ENCODE assay signal across 23 cellular contexts in the genomic region with DNA sequence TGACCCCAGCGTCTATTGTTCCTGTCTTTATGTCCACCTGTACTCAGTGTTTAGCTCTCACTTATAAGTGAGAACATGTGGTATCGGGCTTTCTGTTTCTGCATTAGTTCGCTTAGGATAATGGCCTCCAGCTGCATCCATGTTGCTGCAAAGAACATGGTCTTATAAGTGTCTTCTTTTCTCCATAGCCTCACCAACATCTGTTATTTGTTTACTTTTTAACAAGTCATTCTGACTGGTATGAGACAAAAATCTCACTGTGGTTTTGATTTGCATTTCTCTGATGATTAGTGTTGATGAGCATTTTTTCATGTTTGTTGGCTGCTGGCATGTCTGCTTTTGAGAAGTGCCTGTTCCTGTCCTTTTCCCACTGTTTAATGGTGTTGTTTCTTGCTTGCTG. TPM values are rescaled to one million over a fixed set of nuclear protein-coding genes. Genes with fewer than 3 reads are reported as not detected.
DNase-seq lines count a peak whose midpoint lies in the region; ATAC-seq lines count a peak whose summit lies in the region.
"Had no signal": no experiment of that assay in that cellular context is flagged by ENCODE, and none has a peak within 500 bp of the region (broad histone marks: within the 10 kb centered on the region; RNA-seq: fewer than 3 reads in every experiment).

No MANE protein-coding gene starts in this region.

- H3K27ac Mint-ChIP-seq in naive thymus-derived CD8-positive, alpha-beta T cell, result no peak overlapping the region
- H3K27ac Mint-ChIP-seq: activated naive CD8-positive, alpha-beta T cell treated with anti-CD3 and anti-CD28 coated beads, Interleukin-2, amount 10 ng/mL, durations not matched to agents 7 days and 5 days had no signal

- intact Hi-C loops in left cardiac atrium (cut with DNase I), result no loop called here

- no peak overlapping the region for H2AK5ac ChIP-seq in trophoblast cell (ENCODE audit: low read length)

- H3K36me3 ChIP-seq in trophoblast cell (ENCODE audit: control insufficient read depth in 1 of 2, insufficient read depth in 2 of 2, low read length in 2 of 2), result no peaks in the 10 kb centered on the region
- H3K36me3 ChIP-seq: BLaER1 treated with 17β-estradiol and CSF1 and Interleukin-3, amounts not matched to agents 10 nM and 100 nM; breast epithelium; spleen; thoracic aorta had no signal

- H3K27me3 ChIP-seq in trophoblast cell (ENCODE audit: insufficient read depth, low read length), result no peaks in the 10 kb centered on the region
- H3K27me3 ChIP-seq: BLaER1 treated with 17β-estradiol and CSF1 and Interleukin-3, amounts not matched to agents 10 nM and 100 nM; breast epithelium had no signal

- ATAC-seq in GM21825 (IDR thresholded peaks at IDR 0.05; ENCODE audit: unreplicated experiment) (peak; percentile 58), HG03520 (IDR thresholded peaks at IDR 0.05; ENCODE audit: unreplicated experiment) (peak; percentile 48), left cardiac atrium (no peak)
- no peak for ATAC-seq in naive thymus-derived CD8-positive, alpha-beta T cell
- ATAC-seq: mucosa of descending colon had no signal

- H3K36me3 Mint-ChIP-seq in naive thymus-derived CD8-positive, alpha-beta T cell, result no peaks in the 10 kb centered on the region
- H3K36me3 Mint-ChIP-seq: activated naive CD8-positive, alpha-beta T cell treated with anti-CD3 and anti-CD28 coated beads, Interleukin-2, amount 10 ng/mL, durations not matched to agents 7 days and 5 days had no signal

- no peak overlapping the region for H3K4ac ChIP-seq in trophoblast cell (ENCODE audit: low read depth, low read length)

- no peak overlapping the region for H2AFZ ChIP-seq in trophoblast cell (ENCODE audit: insufficient read depth, low read length, poor library complexity)

- H3K9ac ChIP-seq in trophoblast cell (ENCODE audit: low read length), result no peak overlapping the region
- H3K9ac ChIP-seq: BLaER1 treated with 17β-estradiol and CSF1 and Interleukin-3, amounts not matched to agents 10 nM and 100 nM had no signal

- no peak overlapping the region for H2BK12ac ChIP-seq in trophoblast cell (ENCODE audit: low read length)

- H3K4me3 Mint-ChIP-seq in naive thymus-derived CD8-positive, alpha-beta T cell, result no peak overlapping the region
- H3K4me3 Mint-ChIP-seq: activated naive CD8-positive, alpha-beta T cell treated with anti-CD3 and anti-CD28 coated beads, Interleukin-2, amount 10 ng/mL, durations not matched to agents 7 days and 5 days had no signal

- H3K4me1 ChIP-seq in trophoblast cell (ENCODE audit: control insufficient read depth in 1 of 2, insufficient read depth in 2 of 2, low read length in 2 of 2), result no peaks in the 10 kb centered on the region
- H3K4me1 ChIP-seq: BLaER1 treated with 17β-estradiol and CSF1 and Interleukin-3, amounts not matched to agents 10 nM and 100 nM; breast epithelium; spleen had no signal

- no peak overlapping the region for H3K18ac ChIP-seq in trophoblast cell (ENCODE audit: low read length)

- H3K4me2 ChIP-seq in trophoblast cell (ENCODE audit: low read length), result no peak overlapping the region
- H3K4me2 ChIP-seq: BLaER1 treated with 17β-estradiol and CSF1 and Interleukin-3, amounts not matched to agents 10 nM and 100 nM had no signal

- peaks cover 0 to 3% (median 0%) of the 10 kb centered on the region in 9 donors for H3K9me3 Mint-ChIP-seq in naive thymus-derived CD8-positive, alpha-beta T cell

- no peaks in the 10 kb centered on the region for H3K9me3 ChIP-seq in trophoblast cell (ENCODE audit: insufficient read depth, low read depth, low read length)
- H3K9me3 ChIP-seq: BLaER1 treated with 17β-estradiol and CSF1 and Interleukin-3, amounts not matched to agents 10 nM and 100 nM; mucosa of descending colon; spleen; thoracic aorta had no signal

- no peaks in the 10 kb centered on the region for H3K79me1 ChIP-seq in trophoblast cell (ENCODE audit: low read length)

- peaks cover 8 to 25% (median 16%) of the 10 kb centered on the region in 5 donors for H3K27me3 Mint-ChIP-seq in naive thymus-derived CD8-positive, alpha-beta T cell

- no peak overlapping the region for H4K91ac ChIP-seq in trophoblast cell (ENCODE audit: low read depth, low read length)

- H3K4me3 ChIP-seq in trophoblast cell (ENCODE audit: low read depth, low read length), result no peak overlapping the region
- H3K4me3 ChIP-seq: BLaER1 treated with 17β-estradiol and CSF1 and Interleukin-3, amounts not matched to agents 10 nM and 100 nM; mucosa of descending colon; spleen; thoracic aorta had no signal

- H3K14ac ChIP-seq in trophoblast cell (ENCODE audit: low read length), result no peak overlapping the region

- H3K27ac ChIP-seq in trophoblast cell (ENCODE audit: low read depth, low read length), result no peak overlapping the region
- H3K27ac ChIP-seq: BLaER1 treated with 17β-estradiol and CSF1 and Interleukin-3, amounts not matched to agents 10 nM and 100 nM; breast epithelium; spleen; thoracic aorta had no signal

- no peaks in the 10 kb centered on the region for H3K4me1 Mint-ChIP-seq in naive thymus-derived CD8-positive, alpha-beta T cell
- H3K4me1 Mint-ChIP-seq: activated naive CD8-positive, alpha-beta T cell treated with anti-CD3 and anti-CD28 coated beads, Interleukin-2, amount 10 ng/mL, durations not matched to agents 7 days and 5 days had no signal

- POLR2A ChIA-PET in naive thymus-derived CD8-positive, alpha-beta T cell (lab: Charles Lee), result no interaction called here

- DNase-seq in NCI-H2171 treated with DMSO at 0.1 percent for 48 hours (lab: John Stamatoyannopoulos, UW), result peak; percentile 21
- DNase-seq in NCI-H2171 (lab: John Stamatoyannopoulos, UW), result no peak
- DNase-seq in trophoblast cell, result no peak
- no peak for DNase-seq in hippocampal formation (lab: John Stamatoyannopoulos, UW)
- no peak for DNase-seq in left cardiac atrium
- no peak for DNase-seq in naive thymus-derived CD8-positive, alpha-beta T cell
- DNase-seq: 8988T; activated CD4-positive, alpha-beta T cell treated with anti-CD3 and anti-CD28 coated beads for 1 hour; activated naive CD8-positive, alpha-beta T cell treated with anti-CD3 and anti-CD28 coated beads, Interleukin-2, amount 10 ng/mL, durations not matched to agents 7 days and 5 days; mucosa of descending colon; NCI-H1436; RPMI8226; spleen had no signal

- no peak overlapping the region for H2BK5ac ChIP-seq in trophoblast cell (ENCODE audit: low read depth, low read length, poor library complexity)

- no CpG with 5 or more reads among the region's 3 CpGs for WGBS in trophoblast cell (ENCODE audit: extremely low coverage, insufficient coverage, insufficient read length)

- no peak overlapping the region for H4K12ac ChIP-seq in trophoblast cell (ENCODE audit: low read depth, low read length)

- no peak overlapping the region for H2BK120ac ChIP-seq in trophoblast cell (ENCODE audit: insufficient read depth, low read length, poor library complexity)

- no peaks in the 10 kb centered on the region for H3K79me2 ChIP-seq in trophoblast cell (ENCODE audit: control insufficient read depth, insufficient read depth, low read length, poor library complexity)

- H3K23ac ChIP-seq in trophoblast cell (ENCODE audit: low read length), result peak overlapping the region; percentile 40

- no peak overlapping the region for H4K8ac ChIP-seq in trophoblast cell (ENCODE audit: low read depth, low read length)

RNA-seq across cellular contexts. Expression of a gene that starts 21.7 kb away (rescaled TPM):
- polyA plus RNA-seq in trophoblast cell (2013), result 27.7 and 29.1 TPM in 2 replicates
- 100 to 1,000 TPM; 427 to 669 TPM for total RNA-seq in left cardiac atrium
- total RNA-seq in naive thymus-derived CD8-positive, alpha-beta T cell, result not detected
- polyA plus RNA-seq in naive thymus-derived CD8-positive, alpha-beta T cell, result not detected
- total RNA-seq: activated CD8-positive, alpha-beta memory T cell treated with anti-CD3 and anti-CD28 coated beads for 36 hours; activated naive CD8-positive, alpha-beta T cell treated with anti-CD3 and anti-CD28 coated beads, Interleukin-2, amount 10 ng/mL, durations not matched to agents 7 days and 5 days; breast epithelium; dermis microvascular lymphatic vessel endothelial cell; glomerular endothelial cell; H1; liver had no signal
- polyA plus RNA-seq: H1, liver had no signal

Comparison
In these comparisons a context has a peak if more than half of its experiments do, and no peak if none do; other contexts are left out.
1. ATAC-seq: peak in GM21825 (single experiment) and HG03520 (single experiment); none in left cardiac atrium (0 of 2) and naive thymus-derived CD8-positive, alpha-beta T cell (0 of 2).
2. RNA of a gene that starts 21.7 kb away (total RNA-seq): 427 to 669 TPM in left cardiac atrium; not detected in naive thymus-derived CD8-positive, alpha-beta T cell; every median in the first group is over 100 times any median in the second.